In genomic region chr2:233009661-233010060, GRCh38 we compare ENCODE assay signal across 31 cellular contexts. TPM values are rescaled to one million over a fixed set of nuclear protein-coding genes. Genes with fewer than 3 reads are reported as not detected.
"Had no signal": no experiment of that assay in that cellular context is flagged by ENCODE, and none has a peak within 500 bp of the region (broad histone marks: within the 10 kb centered on the region; RNA-seq: fewer than 3 reads in every experiment).

No MANE protein-coding gene starts in this region.

- H3K27ac ChIP-seq: adrenal gland, body of pancreas, coronary artery, dorsolateral prefrontal cortex, esophagus muscularis mucosa, foreskin keratinocyte, gastrocnemius medialis had no signal

- DNase-seq: activated CD4-positive, alpha-beta memory T cell treated with anti-CD3 and anti-CD28 coated beads for 36 hours; activated CD4-positive, alpha-beta T cell treated with anti-CD3 and anti-CD28 coated beads for 36 hours; activated CD4-positive, alpha-beta T cell treated with anti-CD3 and anti-CD28 coated beads, Interleukin-2, amount 10 ng/mL, durations not matched to agents 24 days and 14 days; activated CD4-positive, CD25-positive, alpha-beta regulatory T cell; activated CD4-positive, CD25-positive, alpha-beta regulatory T cell treated with anti-CD3 and anti-CD28 coated beads, Interleukin-2, amount 50 U/mL, for 72 hours; activated CD8-positive, alpha-beta T cell treated with anti-CD3 and anti-CD28 coated beads, Interleukin-2, amount 10 ng/mL, durations not matched to agents 7 days and 5 days; activated effector memory CD4-positive, alpha-beta T cell treated with anti-CD3 and anti-CD28 coated beads, Interleukin-2, amount 50 U/mL, for 16 hours; activated naive CD4-positive, alpha-beta T cell treated with anti-CD3 and anti-CD28 coated beads for 36 hours; activated naive CD8-positive, alpha-beta T cell treated with anti-CD3 and anti-CD28 coated beads for 36 hours; activated naive CD8-positive, alpha-beta T cell treated with anti-CD3 and anti-CD28 coated beads, Interleukin-2, amount 50 U/mL, for 24 hours; activated T-cell treated with anti-CD3 and anti-CD28 coated beads, Interleukin-2, amount 50 U/mL, for 48 hours; amygdala; body of pancreas; central memory CD4-positive, alpha-beta T cell; cerebellar nuclear complex; effector memory CD4-positive, alpha-beta T cell; erythroblast; foreskin keratinocyte; gastrocnemius medialis; glutamatergic neuron; T-helper 2 cell had no signal

- H3K4me3 ChIP-seq: adrenal gland, body of pancreas, coronary artery, dorsolateral prefrontal cortex, esophagus muscularis mucosa, gastrocnemius medialis had no signal

- H3K27ac Mint-ChIP-seq: activated CD4-positive, alpha-beta memory T cell treated with anti-CD3 and anti-CD28 coated beads for 36 hours; activated CD4-positive, alpha-beta T cell treated with anti-CD3 and anti-CD28 coated beads for 36 hours; activated CD4-positive, alpha-beta T cell treated with anti-CD3 and anti-CD28 coated beads, Interleukin-2, amount 10 ng/mL, durations not matched to agents 24 days and 14 days; activated CD8-positive, alpha-beta T cell treated with anti-CD3 and anti-CD28 coated beads, Interleukin-2, amount 10 ng/mL, durations not matched to agents 7 days and 5 days; activated naive CD4-positive, alpha-beta T cell treated with anti-CD3 and anti-CD28 coated beads for 36 hours; activated naive CD4-positive, alpha-beta T cell treated with anti-CD3 and anti-CD28 coated beads, Interleukin-2, amount 50 U/mL, for 24 hours; activated naive CD8-positive, alpha-beta T cell treated with anti-CD3 and anti-CD28 coated beads for 36 hours; activated naive CD8-positive, alpha-beta T cell treated with anti-CD3 and anti-CD28 coated beads, Interleukin-2, amount 50 U/mL, for 24 hours; activated T-helper 1 cell treated with anti-CD3 and anti-CD28 coated beads, Interleukin-12 subunit alpha, Interleukin-12 subunit beta, Interleukin-2, Interleukin-4 antibody, amounts not matched to agents 30 ng/mL and 10 ng/mL and 1 ng/mL, durations not matched to agents 14 hours and 24 hours and 36 hours; activated T-helper 2 cell treated with anti-CD3 and anti-CD28 coated beads, Interferon-gamma antibody, Interleukin-2, Interleukin-4, amounts not matched to agents 10 μg/mL and 5 μg/mL and 100 μg/mL, durations not matched to agents 14 hours and 24 hours and 36 hours; dendritic cell treated with granulocyte-macrophage colony-stimulating factor and Interleukin-4, amounts not matched to agents 40 ng/mL and 50 ng/mL, for 4 days had no signal

- H3K27me3 Mint-ChIP-seq: activated CD4-positive, alpha-beta memory T cell treated with anti-CD3 and anti-CD28 coated beads for 36 hours; activated naive CD4-positive, alpha-beta T cell treated with anti-CD3 and anti-CD28 coated beads, Interleukin-2, amount 50 U/mL, for 24 hours; activated naive CD8-positive, alpha-beta T cell treated with anti-CD3 and anti-CD28 coated beads for 36 hours had no signal

- ATAC-seq: activated CD4-positive, alpha-beta T cell treated with anti-CD3 and anti-CD28 coated beads for 36 hours; activated CD8-positive, alpha-beta T cell treated with anti-CD3 and anti-CD28 coated beads, Interleukin-2, amount 10 ng/mL, durations not matched to agents 7 days and 5 days; activated naive CD8-positive, alpha-beta T cell treated with anti-CD3 and anti-CD28 coated beads, Interleukin-2, amount 50 U/mL, for 24 hours; body of pancreas; foreskin keratinocyte; gastrocnemius medialis had no signal

- H3K27me3 ChIP-seq: adrenal gland, body of pancreas, dorsolateral prefrontal cortex, esophagus muscularis mucosa, gastrocnemius medialis had no signal

- H3K4me1 ChIP-seq: adrenal gland, esophagus muscularis mucosa, foreskin keratinocyte, gastrocnemius medialis had no signal

- H3K4me3 Mint-ChIP-seq: activated CD4-positive, alpha-beta memory T cell treated with anti-CD3 and anti-CD28 coated beads for 36 hours; activated CD4-positive, alpha-beta T cell treated with anti-CD3 and anti-CD28 coated beads for 36 hours; activated CD4-positive, alpha-beta T cell treated with anti-CD3 and anti-CD28 coated beads, Interleukin-2, amount 10 ng/mL, durations not matched to agents 24 days and 14 days; activated CD8-positive, alpha-beta T cell treated with anti-CD3 and anti-CD28 coated beads, Interleukin-2, amount 10 ng/mL, durations not matched to agents 7 days and 5 days; activated naive CD4-positive, alpha-beta T cell treated with anti-CD3 and anti-CD28 coated beads for 36 hours; activated naive CD4-positive, alpha-beta T cell treated with anti-CD3 and anti-CD28 coated beads, Interleukin-2, amount 50 U/mL, for 24 hours; activated naive CD8-positive, alpha-beta T cell treated with anti-CD3 and anti-CD28 coated beads for 36 hours; activated naive CD8-positive, alpha-beta T cell treated with anti-CD3 and anti-CD28 coated beads, Interleukin-2, amount 50 U/mL, for 24 hours; activated T-helper 1 cell treated with anti-CD3 and anti-CD28 coated beads, Interleukin-12 subunit alpha, Interleukin-12 subunit beta, Interleukin-2, Interleukin-4 antibody, amounts not matched to agents 30 ng/mL and 10 ng/mL and 1 ng/mL, durations not matched to agents 14 hours and 24 hours and 36 hours; dendritic cell treated with granulocyte-macrophage colony-stimulating factor and Interleukin-4, amounts not matched to agents 40 ng/mL and 50 ng/mL, for 4 days had no signal

- H3K9me3 ChIP-seq: adrenal gland, body of pancreas, esophagus muscularis mucosa, gastrocnemius medialis had no signal

- H3K36me3 Mint-ChIP-seq: activated CD4-positive, alpha-beta memory T cell treated with anti-CD3 and anti-CD28 coated beads for 36 hours; activated naive CD4-positive, alpha-beta T cell treated with anti-CD3 and anti-CD28 coated beads, Interleukin-2, amount 50 U/mL, for 24 hours; activated naive CD8-positive, alpha-beta T cell treated with anti-CD3 and anti-CD28 coated beads for 36 hours had no signal

- H3K4me1 Mint-ChIP-seq: activated CD4-positive, alpha-beta T cell treated with anti-CD3 and anti-CD28 coated beads for 36 hours; activated CD4-positive, alpha-beta T cell treated with anti-CD3 and anti-CD28 coated beads, Interleukin-2, amount 10 ng/mL, durations not matched to agents 24 days and 14 days; activated naive CD4-positive, alpha-beta T cell treated with anti-CD3 and anti-CD28 coated beads, Interleukin-2, amount 50 U/mL, for 24 hours; activated naive CD8-positive, alpha-beta T cell treated with anti-CD3 and anti-CD28 coated beads, Interleukin-2, amount 50 U/mL, for 24 hours had no signal

- H3K9me3 Mint-ChIP-seq: activated CD4-positive, alpha-beta memory T cell treated with anti-CD3 and anti-CD28 coated beads for 36 hours; activated CD4-positive, alpha-beta T cell treated with anti-CD3 and anti-CD28 coated beads, Interleukin-2, amount 10 ng/mL, durations not matched to agents 24 days and 14 days; activated naive CD4-positive, alpha-beta T cell treated with anti-CD3 and anti-CD28 coated beads for 36 hours; activated naive CD4-positive, alpha-beta T cell treated with anti-CD3 and anti-CD28 coated beads, Interleukin-2, amount 50 U/mL, for 24 hours; activated naive CD8-positive, alpha-beta T cell treated with anti-CD3 and anti-CD28 coated beads for 36 hours; activated naive CD8-positive, alpha-beta T cell treated with anti-CD3 and anti-CD28 coated beads, Interleukin-2, amount 50 U/mL, for 24 hours; activated T-helper 1 cell treated with anti-CD3 and anti-CD28 coated beads, Interleukin-12 subunit alpha, Interleukin-12 subunit beta, Interleukin-2, Interleukin-4 antibody, amounts not matched to agents 30 ng/mL and 10 ng/mL and 1 ng/mL, durations not matched to agents 14 hours and 24 hours and 36 hours; activated T-helper 2 cell treated with anti-CD3 and anti-CD28 coated beads, Interferon-gamma antibody, Interleukin-2, Interleukin-4, amounts not matched to agents 10 μg/mL and 5 μg/mL and 100 μg/mL, durations not matched to agents 14 hours and 24 hours and 36 hours; dendritic cell treated with granulocyte-macrophage colony-stimulating factor and Interleukin-4, amounts not matched to agents 40 ng/mL and 50 ng/mL, for 4 days had no signal

- H3K36me3 ChIP-seq: adrenal gland, esophagus muscularis mucosa, gastrocnemius medialis had no signal

RNA-seq across cellular contexts. Expression of gene NGEF, which starts 3.4 kb away (rescaled TPM):
- total RNA-seq: activated CD8-positive, alpha-beta T cell treated with anti-CD3 and anti-CD28 coated beads, Interleukin-2, amount 10 ng/mL, durations not matched to agents 7 days and 5 days; activated naive CD8-positive, alpha-beta T cell treated with anti-CD3 and anti-CD28 coated beads for 36 hours; T-helper 1 cell treated with Interleukin-12 subunit alpha and Interleukin-12 subunit beta and Interleukin-4 antibody, amounts not matched to agents 30 ng/mL and 1 ng/mL, for 36 hours had no signal

RNA-seq across cellular contexts. Expression of gene NEU2, which starts 22.8 kb away (rescaled TPM):
- total RNA-seq: activated CD4-positive, alpha-beta memory T cell treated with anti-CD3 and anti-CD28 coated beads for 36 hours; activated CD4-positive, alpha-beta T cell treated with anti-CD3 and anti-CD28 coated beads for 36 hours; activated CD4-positive, alpha-beta T cell treated with anti-CD3 and anti-CD28 coated beads, Interleukin-2, amount 10 ng/mL, durations not matched to agents 24 days and 14 days; activated CD8-positive, alpha-beta T cell treated with anti-CD3 and anti-CD28 coated beads, Interleukin-2, amount 10 ng/mL, durations not matched to agents 7 days and 5 days; activated naive CD4-positive, alpha-beta T cell treated with anti-CD3 and anti-CD28 coated beads for 36 hours; activated naive CD8-positive, alpha-beta T cell treated with anti-CD3 and anti-CD28 coated beads for 36 hours; activated T-helper 1 cell treated with anti-CD3 and anti-CD28 coated beads, Interleukin-12 subunit alpha, Interleukin-12 subunit beta, Interleukin-2, Interleukin-4 antibody, amounts not matched to agents 30 ng/mL and 10 ng/mL and 1 ng/mL, durations not matched to agents 14 hours and 24 hours and 36 hours; activated T-helper 2 cell treated with anti-CD3 and anti-CD28 coated beads, Interferon-gamma antibody, Interleukin-2, Interleukin-4, amounts not matched to agents 10 μg/mL and 5 μg/mL and 100 μg/mL, durations not matched to agents 14 hours and 24 hours and 36 hours; adrenal gland; aorta; body of pancreas; dorsolateral prefrontal cortex; esophagus muscularis mucosa; foreskin keratinocyte; gastrocnemius medialis; T-helper 1 cell treated with Interleukin-12 subunit alpha and Interleukin-12 subunit beta and Interleukin-4 antibody, amounts not matched to agents 30 ng/mL and 1 ng/mL, for 36 hours had no signal
